Comparison of ENCODE assay signal across 8 cellular contexts in the genomic region with DNA sequence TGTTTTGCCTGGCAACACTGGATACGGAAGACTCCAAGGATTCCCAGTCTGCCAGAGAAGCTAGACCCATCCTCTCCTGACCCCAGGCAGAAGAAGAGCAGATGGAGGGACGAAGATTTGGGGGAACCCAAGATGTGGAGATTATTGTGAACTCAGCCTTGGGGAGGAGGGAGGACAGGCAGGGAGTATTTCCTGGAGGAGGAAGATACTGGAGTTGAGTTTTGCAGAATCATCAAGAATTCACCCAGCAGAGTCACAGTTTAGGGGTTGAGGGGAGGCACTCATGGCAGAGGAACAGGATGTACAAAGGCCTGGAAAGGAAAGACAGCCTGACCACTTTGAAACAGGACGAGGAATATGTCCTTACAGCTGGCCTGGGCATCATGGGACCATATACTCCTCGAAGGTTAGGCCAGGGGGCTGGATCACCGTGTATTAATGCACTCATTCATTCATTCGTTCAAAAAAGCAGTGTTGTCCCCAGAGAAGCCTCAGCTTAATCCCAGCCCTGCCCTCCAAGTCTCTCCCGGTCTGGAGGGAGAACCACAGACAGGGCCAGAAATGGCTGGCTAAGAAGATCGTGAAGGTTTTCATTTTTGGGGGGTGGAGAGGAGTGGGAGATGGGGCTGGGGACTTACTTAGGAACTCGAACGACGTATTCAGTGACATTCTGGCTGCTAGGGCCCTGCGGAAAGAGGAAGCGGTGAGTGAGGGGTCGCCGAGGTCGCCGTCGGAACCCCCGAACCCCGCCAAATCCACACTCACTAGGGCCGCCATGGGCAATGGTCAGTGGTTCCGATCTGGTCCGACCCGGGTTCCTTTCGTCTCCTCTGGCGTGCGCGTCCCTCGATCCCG. TPM values are rescaled to one million over a fixed set of nuclear protein-coding genes. Genes with fewer than 3 reads are reported as not detected.
DNase-seq lines count a peak whose midpoint lies in the region; ATAC-seq and TF ChIP-seq lines count a peak whose summit lies in the region.

No MANE protein-coding gene starts in this region.

- H3K36me3 Mint-ChIP-seq in stimulated activated naive CD8-positive, alpha-beta T cell treated with anti-CD3 and anti-CD28 coated beads, Interleukin-15, Interleukin-2, amounts not matched to agents 100 ng/mL and 50 ng/mL, for 24 hours (ENCODE audit: low read depth): peaks cover 23% of the 10 kb centered on the region
- peaks cover 5% of the 10 kb centered on the region for H3K36me3 Mint-ChIP-seq in activated naive CD8-positive, alpha-beta T cell
- H3K36me3 Mint-ChIP-seq in type B pancreatic cell: peaks cover 8% of the 10 kb centered on the region

- DNase-seq in stimulated activated naive CD8-positive, alpha-beta T cell treated with anti-CD3 and anti-CD28 coated beads, Interleukin-15, Interleukin-2, amounts not matched to agents 100 U/mL and 50 U/mL, for 24 hours: no peak
- no peak for DNase-seq in type B pancreatic cell (ENCODE audit: extremely low spot score, unreplicated experiment)
- DNase-seq in NCI-H2227 treated with DMSO at 0.1 percent for 48 hours (lab: John Stamatoyannopoulos, UW): no peak
- no peak for DNase-seq in NCI-H446 treated with DMSO at 0.1 percent for 48 hours (lab: John Stamatoyannopoulos, UW)

- peaks cover 25% of the 10 kb centered on the region for H3K4me1 Mint-ChIP-seq in stimulated activated naive CD8-positive, alpha-beta T cell treated with anti-CD3 and anti-CD28 coated beads, Interleukin-15, Interleukin-2, amounts not matched to agents 100 ng/mL and 50 ng/mL, for 24 hours (ENCODE audit: low read depth)
- peaks cover 20% of the 10 kb centered on the region for H3K4me1 Mint-ChIP-seq in activated naive CD8-positive, alpha-beta T cell (ENCODE audit: low read depth)
- peaks cover 17% of the 10 kb centered on the region for H3K4me1 Mint-ChIP-seq in type B pancreatic cell (ENCODE audit: unreplicated experiment)

- H3K27ac Mint-ChIP-seq in stimulated activated naive CD8-positive, alpha-beta T cell treated with anti-CD3 and anti-CD28 coated beads, Interleukin-15, Interleukin-2, amounts not matched to agents 100 ng/mL and 50 ng/mL, for 24 hours: peak overlapping the region; percentile 96
- H3K27ac Mint-ChIP-seq in activated naive CD8-positive, alpha-beta T cell: peak overlapping the region; percentile 93
- peak overlapping the region; percentile 94 for H3K27ac Mint-ChIP-seq in type B pancreatic cell

- H3K27me3 Mint-ChIP-seq in stimulated activated naive CD8-positive, alpha-beta T cell treated with anti-CD3 and anti-CD28 coated beads, Interleukin-15, Interleukin-2, amounts not matched to agents 100 ng/mL and 50 ng/mL, for 24 hours: no peaks in the 10 kb centered on the region
- no peaks in the 10 kb centered on the region for H3K27me3 Mint-ChIP-seq in activated naive CD8-positive, alpha-beta T cell
- no peaks in the 10 kb centered on the region for H3K27me3 Mint-ChIP-seq in type B pancreatic cell

- H3K27me3 ChIP-seq in layer of hippocampus (ENCODE audit: control insufficient read depth, insufficient read depth, low read length): no peaks in the 10 kb centered on the region

- H3K4me3 Mint-ChIP-seq in stimulated activated naive CD8-positive, alpha-beta T cell treated with anti-CD3 and anti-CD28 coated beads, Interleukin-15, Interleukin-2, amounts not matched to agents 100 ng/mL and 50 ng/mL, for 24 hours: peak overlapping the region; percentile 90
- H3K4me3 Mint-ChIP-seq in activated naive CD8-positive, alpha-beta T cell: peak overlapping the region; percentile 95
- peak overlapping the region; percentile 96 for H3K4me3 Mint-ChIP-seq in type B pancreatic cell

- no peak for TF ChIP-seq CTCF in type B pancreatic cell (conservative IDR thresholded peaks at IDR 0.05)

- ATAC-seq in stimulated activated naive CD8-positive, alpha-beta T cell treated with anti-CD3 and anti-CD28 coated beads, Interleukin-15, Interleukin-2, amounts not matched to agents 100 U/mL and 50 U/mL, for 24 hours: no peak
- ATAC-seq in HG02763 (IDR thresholded peaks at IDR 0.05; ENCODE audit: unreplicated experiment): no peak

- no peaks in the 10 kb centered on the region for H3K9me3 Mint-ChIP-seq in stimulated activated naive CD8-positive, alpha-beta T cell treated with anti-CD3 and anti-CD28 coated beads, Interleukin-15, Interleukin-2, amounts not matched to agents 100 ng/mL and 50 ng/mL, for 24 hours
- H3K9me3 Mint-ChIP-seq in activated naive CD8-positive, alpha-beta T cell (ENCODE audit: low read depth): no peaks in the 10 kb centered on the region
- no peaks in the 10 kb centered on the region for H3K9me3 Mint-ChIP-seq in type B pancreatic cell

- peak overlapping the region; percentile 97 for H3K27ac ChIP-seq in layer of hippocampus (ENCODE audit: low read depth, low read length)

RNA-seq across cellular contexts. Expression of a gene that starts 0.5 kb away (rescaled TPM):
- 63.3 and 72.4 TPM in 2 replicates for total RNA-seq in type B pancreatic cell (ENCODE audit: low replicate concordance)

RNA-seq across cellular contexts. Expression of a gene that starts 16.7 kb away (rescaled TPM):
- 2.8 and 4.8 TPM in 2 replicates for total RNA-seq in type B pancreatic cell (ENCODE audit: low replicate concordance)

RNA-seq across cellular contexts. Expression of a gene that starts 19.9 kb away (rescaled TPM):
- total RNA-seq in type B pancreatic cell (ENCODE audit: low replicate concordance): 53.2 and 71.0 TPM in 2 replicates

RNA-seq across cellular contexts. Expression of a gene that starts 31.1 kb away (rescaled TPM):
- 61.6 and 70.7 TPM in 2 replicates for total RNA-seq in type B pancreatic cell (ENCODE audit: low replicate concordance)

RNA-seq across cellular contexts. Expression of a gene that starts 32.2 kb away (rescaled TPM):
- 336 and 414 TPM in 2 replicates for total RNA-seq in type B pancreatic cell (ENCODE audit: low replicate concordance)
